8 cellular contexts compared by ENCODE assay signal in genomic region chr7:151017953-151018420, GRCh38. TPM values are rescaled to one million over a fixed set of nuclear protein-coding genes. Genes with fewer than 3 reads are reported as not detected.
A peak's percentile ranks its signal among the peaks of the same experiment; 100 is the strongest.
DNase-seq lines count a peak whose midpoint lies in the region.

No MANE protein-coding gene starts in this region.

- no peaks in the 10 kb centered on the region for H3K36me3 ChIP-seq in GM23248 (ENCODE audit: low read depth)
- H3K36me3 ChIP-seq in mesenchymal stem cell (ENCODE audit: control insufficient read depth in 1 of 2, insufficient read depth in 2 of 2, low read depth in 1 of 2, low read length in 2 of 2) = no peaks in the 10 kb centered on the region

- no peak overlapping the region for H3K23ac ChIP-seq in mesenchymal stem cell (ENCODE audit: low read length in 2 of 2)

- peak overlapping the region; percentile 70 for H4K91ac ChIP-seq in mesenchymal stem cell (ENCODE audit: low read length)

- H3K18ac ChIP-seq in mesenchymal stem cell (ENCODE audit: low read depth in 1 of 2, low read length in 2 of 2) = peak overlapping the region; percentile 38 to 72

- H3K4me1 ChIP-seq in GM23248 (ENCODE audit: insufficient read depth) (no peaks in the 10 kb centered on the region), mesenchymal stem cell (ENCODE audit: control insufficient read depth, insufficient read depth, low read depth, low read length) (peaks cover 14% of the 10 kb centered on the region)

- H2BK120ac ChIP-seq in mesenchymal stem cell (ENCODE audit: low read depth, low read length) = peak overlapping the region; percentile 3

- H2AK5ac ChIP-seq in mesenchymal stem cell (ENCODE audit: low read length, severe bottlenecking) = no peak overlapping the region

- DNase-seq in DMS 273 (lab: John Stamatoyannopoulos, UW; ENCODE audit: unreplicated experiment) = peak; percentile 93
- peak; percentile 73 for DNase-seq in GM23248
- peak; percentile 68 for DNase-seq in NCI-H1694 (lab: John Stamatoyannopoulos, UW)
- DNase-seq in activated CD4-positive, alpha-beta T cell treated with anti-CD3 and anti-CD28 coated beads, Interleukin-2, amount 50 U/mL, for 48 hours = peak; percentile 83 to 88
- DNase-seq in ecto neural progenitor cell (ENCODE audit: low spot score) = peak; percentile 95
- DNase-seq in mesenchymal stem cell = peak; percentile 51
- peak; percentile 57 to 67 for DNase-seq in stimulated activated CD8-positive, alpha-beta memory T cell treated with anti-CD3 and anti-CD28 coated beads, Interleukin-2, amount 100 ng/mL, for 1 hour (ENCODE audit: low read depth in 2 of 2)
- DNase-seq in pons (ENCODE audit: low spot score) = no peak

- no peak overlapping the region for H3K14ac ChIP-seq in mesenchymal stem cell (ENCODE audit: low read length in 2 of 2)

- H3K9ac ChIP-seq in GM23248 (no peak overlapping the region), mesenchymal stem cell (ENCODE audit: low read length) (no peak overlapping the region)

- H3K4me3 ChIP-seq in GM23248 = peak overlapping the region; percentile 38
- H3K4me3 ChIP-seq in mesenchymal stem cell (ENCODE audit: insufficient read depth in 1 of 2, low read depth in 1 of 2, low read length in 2 of 2) = peak overlapping the region; percentile 26 to 66

- H3K9me2 ChIP-seq in GM23248 (ENCODE audit: insufficient read depth) = no peaks in the 10 kb centered on the region

- in situ Hi-C loops in GM23248 (cut with MboI) = no loop called here

- H3K9me3 ChIP-seq in GM23248 (ENCODE audit: low read depth) = no peaks in the 10 kb centered on the region
- no peaks in the 10 kb centered on the region for H3K9me3 ChIP-seq in mesenchymal stem cell (ENCODE audit: control insufficient read depth, low read length)

- H4K20me1 ChIP-seq in GM23248 (ENCODE audit: insufficient read depth) = no peaks in the 10 kb centered on the region

- H2AFZ ChIP-seq in GM23248 (peak overlapping the region; percentile 56), mesenchymal stem cell (ENCODE audit: low read depth, low read length) (no peak overlapping the region)

- H3K4ac ChIP-seq in mesenchymal stem cell (ENCODE audit: low read depth in 1 of 2, low read length in 2 of 2) = no peak overlapping the region

- H3K4me2 ChIP-seq in GM23248 (ENCODE audit: unreplicated experiment) (peak overlapping the region; percentile 54), mesenchymal stem cell (ENCODE audit: low read length, poor library complexity, severe bottlenecking) (no peak overlapping the region)

- H2BK15ac ChIP-seq in mesenchymal stem cell (ENCODE audit: low read depth, poor library complexity, severe bottlenecking) = no peak overlapping the region

- H3K27ac ChIP-seq in GM23248 = no peak overlapping the region
- H3K27ac ChIP-seq in mesenchymal stem cell (ENCODE audit: low read length, poor library complexity, severe bottlenecking) = no peak overlapping the region

- WGBS in GM23248 (ENCODE audit: low coverage in 1 of 2, low lambda C conversion rate in 2 of 2, missing lambda C conversion rate in 2 of 2), 2 experiments = 2 to 5% methylated on average over 34 of the region's 34 CpGs
- 8% methylated on average over 32 of the region's 34 CpGs for WGBS in mesenchymal stem cell

- H3K27me3 ChIP-seq in GM23248 (replicated peaks; ENCODE audit: insufficient read depth) (peaks cover 19% of the 10 kb centered on the region), mesenchymal stem cell (ENCODE audit: control insufficient read depth in 1 of 2, insufficient read depth in 1 of 2, low read length in 2 of 2) (peaks cover 50 to 63% of the 10 kb centered on the region in 2 experiments)

- no peaks in the 10 kb centered on the region for H3K79me1 ChIP-seq in mesenchymal stem cell (replicated peaks; ENCODE audit: low read length, poor library complexity, severe bottlenecking)

- no peak overlapping the region for H4K8ac ChIP-seq in mesenchymal stem cell (ENCODE audit: low read length)

- H3F3A ChIP-seq in GM23248 (ENCODE audit: insufficient read depth) = no peaks in the 10 kb centered on the region

- H2BK5ac ChIP-seq in mesenchymal stem cell (ENCODE audit: low read depth, low read length, poor library complexity, severe bottlenecking) = no peak overlapping the region

- H2BK12ac ChIP-seq in mesenchymal stem cell (ENCODE audit: low read length in 2 of 2) = no peak overlapping the region

- no peaks in the 10 kb centered on the region for H3K79me2 ChIP-seq in GM23248 (ENCODE audit: insufficient read depth)

RNA-seq across cellular contexts. Expression of gene ATG9B, which starts 6.3 kb away (rescaled TPM):
- not detected in 2 replicates for total RNA-seq in GM23248 (2014; rRNA removed; shearing (Covaris generic))
- polyA plus RNA-seq in GM23248 (2016; fragmentation: Nextera tagmentation; extraction: Ambion mirVana) = 0.79 and 0.81 TPM in 2 replicates
- polyA plus RNA-seq in mesenchymal stem cell (2013, experiment 1 of 2) = 0.28 TPM
- 0.71 TPM for polyA plus RNA-seq in mesenchymal stem cell (2013, experiment 2 of 2)

RNA-seq across cellular contexts. Expression of gene ABCB8, which starts 10.3 kb away (rescaled TPM):
- 31.6 and 32.2 TPM in 2 replicates for total RNA-seq in GM23248 (2014; rRNA removed; shearing (Covaris generic))
- polyA plus RNA-seq in GM23248 (2016; fragmentation: Nextera tagmentation; extraction: Ambion mirVana) = 28.5 and 29.6 TPM in 2 replicates
- polyA plus RNA-seq in mesenchymal stem cell (2013, experiment 1 of 2) = 17.2 TPM
- polyA plus RNA-seq in mesenchymal stem cell (2013, experiment 2 of 2) = 16.1 TPM

RNA-seq across cellular contexts. Expression of gene NOS3, which starts 27.2 kb away (rescaled TPM):
- total RNA-seq in GM23248 (2014; rRNA removed; shearing (Covaris generic)) = 0.13 and 0.32 TPM in 2 replicates
- 0.61 and 0.83 TPM in 2 replicates for polyA plus RNA-seq in GM23248 (2016; fragmentation: Nextera tagmentation; extraction: Ambion mirVana)
- polyA plus RNA-seq in mesenchymal stem cell (2013, experiment 1 of 2) = 4.7 TPM
- polyA plus RNA-seq in mesenchymal stem cell (2013, experiment 2 of 2) = 3.5 TPM

RNA-seq across cellular contexts. Expression of gene ASIC3, which starts 30.3 kb away (rescaled TPM):
- total RNA-seq in GM23248 (2014; rRNA removed; shearing (Covaris generic)) = 1.1 TPM in 1 of 2 replicates, not detected in the other
- polyA plus RNA-seq in GM23248 (2016; fragmentation: Nextera tagmentation; extraction: Ambion mirVana) = 0.26 TPM in 1 of 2 replicates, not detected in the other
- 0.99 TPM for polyA plus RNA-seq in mesenchymal stem cell (2013, experiment 1 of 2)
- 1.0 TPM for polyA plus RNA-seq in mesenchymal stem cell (2013, experiment 2 of 2)

RNA-seq across cellular contexts. Expression of gene CDK5, which starts 39.7 kb away (rescaled TPM):
- 16.2 and 27.7 TPM in 2 replicates for total RNA-seq in GM23248 (2014; rRNA removed; shearing (Covaris generic))
- polyA plus RNA-seq in GM23248 (2016; fragmentation: Nextera tagmentation; extraction: Ambion mirVana) = 27.6 and 28.3 TPM in 2 replicates
- 20.3 TPM for polyA plus RNA-seq in mesenchymal stem cell (2013, experiment 1 of 2)
- 21.3 TPM for polyA plus RNA-seq in mesenchymal stem cell (2013, experiment 2 of 2)
